In the genomic region with DNA sequence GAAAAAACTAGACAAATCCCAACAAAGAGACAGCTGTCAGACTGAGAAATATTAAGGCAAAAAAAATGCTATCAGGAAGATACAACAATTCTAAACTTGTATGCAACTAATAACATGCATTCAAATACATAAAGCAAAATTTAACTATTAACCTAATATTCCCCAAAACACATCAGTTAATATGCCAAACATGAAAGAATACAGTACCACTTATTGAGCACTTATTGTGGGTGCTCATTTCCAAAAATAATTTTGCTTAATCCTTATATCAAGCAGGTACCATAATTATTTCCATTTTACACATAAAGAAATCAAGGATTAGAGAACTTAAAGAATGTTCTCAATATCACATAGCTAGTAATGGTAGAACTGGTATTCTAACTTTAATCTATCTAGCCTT, we compare ENCODE assay signal across 1 cellular context.
TF ChIP-seq lines count a peak whose summit lies in the region.

No MANE protein-coding gene starts in this region.

TF ChIP-seq in K562, 482 proteins besides CTCF, POLR2A, EP300 and RAD21 (continued from another document):
- TF ChIP-seq TRIM28 (IDR thresholded peaks at IDR 0.05) (0 out of 2 replicates have a peak, but pooled peaks have one; percentile 38), ZNF695 (CRISPR knock-in tag; IDR thresholded peaks at IDR 0.05) (no peak), EHMT2 (IDR thresholded peaks at IDR 0.05) (no peak), RBM25 (IDR thresholded peaks at IDR 0.05; ENCODE audit: low read depth, low read length, severe bottlenecking) (peak; percentile 47), SMAD4 (CRISPR knock-in tag; conservative IDR thresholded peaks at IDR 0.05) (no peak), ZNF584 (CRISPR knock-in tag; IDR thresholded peaks at IDR 0.05; ENCODE audit: low read depth) (no peak), ZBTB26 (CRISPR knock-in tag; IDR thresholded peaks at IDR 0.05) (no peak), SMARCC2 (IDR thresholded peaks at IDR 0.05; ENCODE audit: low read depth) (no peak)
- TF ChIP-seq, protein P1, sequence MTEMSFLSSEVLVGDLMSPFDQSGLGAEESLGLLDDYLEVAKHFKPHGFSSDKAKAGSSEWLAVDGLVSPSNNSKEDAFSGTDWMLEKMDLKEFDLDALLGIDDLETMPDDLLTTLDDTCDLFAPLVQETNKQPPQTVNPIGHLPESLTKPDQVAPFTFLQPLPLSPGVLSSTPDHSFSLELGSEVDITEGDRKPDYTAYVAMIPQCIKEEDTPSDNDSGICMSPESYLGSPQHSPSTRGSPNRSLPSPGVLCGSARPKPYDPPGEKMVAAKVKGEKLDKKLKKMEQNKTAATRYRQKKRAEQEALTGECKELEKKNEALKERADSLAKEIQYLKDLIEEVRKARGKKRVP (CRISPR knock-in tag; IDR thresholded peaks at IDR 0.05), result no peak
